In the genomic region with DNA sequence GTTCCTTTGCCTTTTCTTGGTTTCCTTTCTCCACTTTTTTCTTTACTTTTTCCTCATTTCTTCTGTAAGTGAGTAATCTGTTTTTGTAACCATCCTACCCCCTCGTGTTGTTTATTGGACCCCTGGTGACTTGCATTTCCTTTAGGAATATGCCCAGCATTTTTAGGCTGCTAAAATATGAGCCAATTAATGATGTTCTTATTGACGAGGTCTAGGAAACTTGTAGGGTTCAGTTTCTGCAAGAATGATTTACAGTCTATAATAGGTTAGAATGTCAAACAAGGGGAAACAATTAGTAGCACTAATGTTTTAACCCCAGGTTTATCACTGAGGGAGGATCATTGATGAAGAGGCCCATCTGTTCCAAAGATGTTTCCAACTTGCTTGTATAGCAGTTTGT, we compare ENCODE assay signal across 14 cellular contexts.
"Had no signal": no experiment of that assay in that cellular context is flagged by ENCODE, and none has a peak within 500 bp of the region (broad histone marks: within the 10 kb centered on the region; RNA-seq: fewer than 3 reads in every experiment).

No MANE protein-coding gene starts in this region.

- H3K27me3 ChIP-seq: brain microvascular endothelial cell, gastroesophageal sphincter, pancreas had no signal

- H3K4me3 ChIP-seq: gastroesophageal sphincter, pancreas had no signal

- ATAC-seq: gastroesophageal sphincter; pancreas; stimulated activated effector memory CD8-positive, alpha-beta T cell treated with anti-CD3 and anti-CD28 coated beads, Interleukin-12 subunit alpha, Interleukin-12 subunit beta, amount 100 ng/mL, for 72 hours had no signal

- H3K36me3 Mint-ChIP-seq: activated naive CD8-positive, alpha-beta T cell; stimulated activated effector memory CD8-positive, alpha-beta T cell treated with anti-CD3 and anti-CD28 coated beads, Interleukin-12 subunit alpha, Interleukin-12 subunit beta, amount 100 ng/mL, for 72 hours had no signal

- H3K9me3 ChIP-seq: gastroesophageal sphincter, pancreas had no signal

- H3K27ac ChIP-seq: brain microvascular endothelial cell, pancreas had no signal

- H3K36me3 ChIP-seq: brain microvascular endothelial cell, gastroesophageal sphincter, pancreas had no signal

- H3K9me3 Mint-ChIP-seq: activated B cell treated with CpG ODN at 0.5 μM for 24 hours; activated CD4-positive, alpha-beta T cell treated with anti-CD3 and anti-CD28 coated beads, Interleukin-2, amount 10 ng/mL, durations not matched to agents 7 days and 5 days; endodermal cell; stimulated activated effector memory CD8-positive, alpha-beta T cell treated with anti-CD3 and anti-CD28 coated beads, Interleukin-12 subunit alpha, Interleukin-12 subunit beta, amount 100 ng/mL, for 72 hours; T-helper 2 cell treated with Interferon-gamma antibody and Interleukin-4, amounts not matched to agents 5 μg/mL and 100 μg/mL, for 36 hours had no signal

- DNase-seq: activated B cell treated with CpG ODN at 0.5 μM for 24 hours; activated CD4-positive, alpha-beta T cell treated with anti-CD3 and anti-CD28 coated beads, Interleukin-2, amount 10 ng/mL, durations not matched to agents 7 days and 5 days; activated CD8-positive, alpha-beta memory T cell treated with anti-CD3 and anti-CD28 coated beads, Interleukin-2, amount 50 U/mL, for 48 hours; activated gamma-delta T cell treated with Interleukin-2 at 50 U/mL for 16 hours; amygdala; brain microvascular endothelial cell; endodermal cell; erythroblast; pancreas; stimulated activated CD4-positive, alpha-beta T cell treated with anti-CD3 and anti-CD28 coated beads, Interleukin-12 subunit alpha, Interleukin-12 subunit beta, amount 100 ng/mL, for 4 hours had no signal

- H3K4me1 Mint-ChIP-seq: activated B cell treated with CpG ODN at 0.5 μM for 24 hours; activated CD4-positive, alpha-beta T cell treated with anti-CD3 and anti-CD28 coated beads, Interleukin-2, amount 10 ng/mL, durations not matched to agents 7 days and 5 days; stimulated activated effector memory CD8-positive, alpha-beta T cell treated with anti-CD3 and anti-CD28 coated beads, Interleukin-12 subunit alpha, Interleukin-12 subunit beta, amount 100 ng/mL, for 72 hours had no signal

- H3K4me3 Mint-ChIP-seq: activated B cell treated with CpG ODN at 0.5 μM for 24 hours; activated CD4-positive, alpha-beta T cell treated with anti-CD3 and anti-CD28 coated beads, Interleukin-2, amount 10 ng/mL, durations not matched to agents 7 days and 5 days; activated naive CD8-positive, alpha-beta T cell; endodermal cell; stimulated activated effector memory CD8-positive, alpha-beta T cell treated with anti-CD3 and anti-CD28 coated beads, Interleukin-12 subunit alpha, Interleukin-12 subunit beta, amount 100 ng/mL, for 72 hours; T-helper 2 cell treated with Interferon-gamma antibody and Interleukin-4, amounts not matched to agents 5 μg/mL and 100 μg/mL, for 36 hours had no signal

- H3K27ac Mint-ChIP-seq: activated B cell treated with CpG ODN at 0.5 μM for 24 hours; activated CD4-positive, alpha-beta T cell treated with anti-CD3 and anti-CD28 coated beads, Interleukin-2, amount 10 ng/mL, durations not matched to agents 7 days and 5 days; activated naive CD8-positive, alpha-beta T cell; stimulated activated effector memory CD8-positive, alpha-beta T cell treated with anti-CD3 and anti-CD28 coated beads, Interleukin-12 subunit alpha, Interleukin-12 subunit beta, amount 100 ng/mL, for 72 hours; T-helper 2 cell treated with Interferon-gamma antibody and Interleukin-4, amounts not matched to agents 5 μg/mL and 100 μg/mL, for 36 hours had no signal
